25 cellular contexts compared by ENCODE assay signal in genomic region chr20:21179796-21180195, GRCh38. TPM values are rescaled to one million over a fixed set of nuclear protein-coding genes. Genes with fewer than 3 reads are reported as not detected.
DNase-seq lines count a peak whose midpoint lies in the region; ATAC-seq, FAIRE-seq and TF ChIP-seq lines count a peak whose summit lies in the region.
"Had no signal": no experiment of that assay in that cellular context is flagged by ENCODE, and none has a peak within 500 bp of the region (broad histone marks: within the 10 kb centered on the region; RNA-seq: fewer than 3 reads in every experiment).

No MANE protein-coding gene starts in this region.

- H3K27me3 ChIP-seq in ACC112 (ENCODE audit: insufficient read depth, low read length) = no peaks in the 10 kb centered on the region
- no peaks in the 10 kb centered on the region for H3K27me3 ChIP-seq in esophagus muscularis mucosa
- H3K27me3 ChIP-seq: BLaER1, body of pancreas, neutrophil had no signal

- peak; percentile 51 for FAIRE-seq in colon (lab: Jason Lieb, UNC)

- 72% methylated on average over 2 of the region's 2 CpGs for WGBS in esophagus muscularis mucosa

- H3K36me3 ChIP-seq in ACC112 (ENCODE audit: insufficient read depth, low read length) (no peaks in the 10 kb centered on the region), esophagus muscularis mucosa (peaks cover 0 to 5% (median 0%) of the 10 kb centered on the region in 4 donors)
- H3K36me3 ChIP-seq: BLaER1, lower lobe of right lung, neutrophil, thoracic aorta had no signal

- peaks cover 11% of the 10 kb centered on the region for H3K36me3 Mint-ChIP-seq in HFFc6 (ENCODE audit: low read depth)

- no peak for TF ChIP-seq POLR2A in esophagus muscularis mucosa (IDR thresholded peaks at IDR 0.05; ENCODE audit: low read depth)

- peaks cover 56% of the 10 kb centered on the region for H3K4me1 Mint-ChIP-seq in HFFc6 (ENCODE audit: low read depth)

- peak overlapping the region; percentile 69; the same call in 1 of the 2 replicates for H3K4me3 Mint-ChIP-seq in HFFc6
- H3K4me3 Mint-ChIP-seq: activated B cell treated with CpG ODN at 0.5 μM for 24 hours; activated CD4-positive, alpha-beta memory T cell treated with anti-CD3 and anti-CD28 coated beads for 36 hours; T-helper 2 cell treated with Interferon-gamma antibody and Interleukin-4, amounts not matched to agents 5 μg/mL and 100 μg/mL, for 36 hours had no signal

- TF ChIP-seq CTCF in HFFc6 (IDR thresholded peaks at IDR 0.05) (no peak), foreskin fibroblast (IDR thresholded peaks at IDR 0.05; ENCODE audit: low read depth, low read length) (no peak), esophagus muscularis mucosa (IDR thresholded peaks at IDR 0.05) (no peak)

- H3K27ac Mint-ChIP-seq in HFFc6 = peak overlapping the region; percentile 52
- H3K27ac Mint-ChIP-seq: activated B cell treated with CpG ODN at 0.5 μM for 24 hours; activated CD4-positive, alpha-beta memory T cell treated with anti-CD3 and anti-CD28 coated beads for 36 hours; T-helper 2 cell treated with Interferon-gamma antibody and Interleukin-4, amounts not matched to agents 5 μg/mL and 100 μg/mL, for 36 hours had no signal

- no peak for ATAC-seq in HG03280 (IDR thresholded peaks at IDR 0.05; ENCODE audit: unreplicated experiment)
- ATAC-seq: body of pancreas, lower lobe of right lung had no signal

- no peak for TF ChIP-seq EP300 in esophagus muscularis mucosa (IDR thresholded peaks at IDR 0.05)

- H3K27ac ChIP-seq in ACC112 (ENCODE audit: low read depth, low read length) (0 out of 2 replicates have a peak overlapping the region, but pooled peaks have one; percentile 0), esophagus muscularis mucosa (replicated peaks in 1 of 4) (no peak overlapping the region)
- H3K27ac ChIP-seq: BLaER1, body of pancreas, lower lobe of right lung, neutrophil, thoracic aorta had no signal

- H3K79me2 ChIP-seq in ACC112 (ENCODE audit: control insufficient read depth, insufficient read depth, low read length, unreplicated experiment) = no peaks in the 10 kb centered on the region

- H2AFZ ChIP-seq in ACC112 (ENCODE audit: low read length, unreplicated experiment) = no peak overlapping the region

- H3K4me3 ChIP-seq in ACC112 (ENCODE audit: low read depth, low read length) (no peak overlapping the region), foreskin fibroblast (ENCODE audit: low read depth in 1 of 2, low read length in 2 of 2) (no peak overlapping the region), esophagus muscularis mucosa (no peak overlapping the region)
- H3K4me3 ChIP-seq: BLaER1, body of pancreas, lower lobe of right lung, thoracic aorta had no signal

- H3K27me3 Mint-ChIP-seq in HFFc6 (ENCODE audit: insufficient read depth) = no peaks in the 10 kb centered on the region
- H3K27me3 Mint-ChIP-seq: activated B cell treated with CpG ODN at 0.5 μM for 24 hours; activated CD4-positive, alpha-beta memory T cell treated with anti-CD3 and anti-CD28 coated beads for 36 hours had no signal

- DNase-seq in HFFc6 (peak; percentile 55), foreskin fibroblast (peak; percentile 26 to 78), esophagus muscularis mucosa (ENCODE audit: extremely low spot score) (no peak), mucosa of gallbladder (ENCODE audit: low spot score) (no peak), nucleus accumbens (lab: John Stamatoyannopoulos, UW) (no peak)
- DNase-seq: 8988T; activated B cell treated with CpG ODN at 0.5 μM for 24 hours; activated CD4-positive, alpha-beta memory T cell treated with anti-CD3 and anti-CD28 coated beads for 36 hours; activated effector memory CD4-positive, alpha-beta T cell treated with Interleukin-2 at 50 U/mL for 16 hours; body of pancreas; Calu3; cortex of kidney; kidney; lower lobe of right lung; NCI-H1436; NCI-H526; stimulated activated CD4-positive, alpha-beta T cell treated with anti-CD3 and anti-CD28 coated beads, Interleukin-4, amount 100 ng/mL, for 1 hour; stimulated activated naive CD4-positive, alpha-beta T cell treated with Interleukin-2 at 50 U/mL for 16 hours had no signal

- H3K9me3 Mint-ChIP-seq in HFFc6 = peaks cover 7% of the 10 kb centered on the region

- peaks cover 18% of the 10 kb centered on the region for H3K4me1 ChIP-seq in ACC112 (ENCODE audit: control insufficient read depth, insufficient read depth, low read length, unreplicated experiment)
- H3K4me1 ChIP-seq in esophagus muscularis mucosa = peaks cover 0 to 9% (median 0%) of the 10 kb centered on the region in 4 donors
- H3K4me1 ChIP-seq: body of pancreas, lower lobe of right lung had no signal

- H3K9me3 ChIP-seq in esophagus muscularis mucosa = peaks cover 0 to 17% (median 5%) of the 10 kb centered on the region in 4 donors
- H3K9me3 ChIP-seq: neutrophil had no signal

- intact Hi-C loops in esophagus muscularis mucosa (cut with DNase I) = no loop called here

RNA-seq across cellular contexts. Expression of gene KIZ, which starts 53.9 kb away (rescaled TPM):
- total RNA-seq in HFFc6 (2021; fragmentation: NEBNext Ultra II Directional; extraction: Animal tissue kit (Norgen Biotek cat#: 25700)) = 10 to 100 TPM; 11.5 to 18.8 (median 14.0) TPM
- 10 to 100 TPM; 17.2 to 32.0 (median 25.6) TPM for total RNA-seq in esophagus muscularis mucosa
- total RNA-seq in mucosa of gallbladder = 23.5 TPM

Comparison
In these comparisons a context has a peak if more than half of its experiments do, and no peak if none do; other contexts are left out.
1. DNase-seq: peak in HFFc6 (single experiment) and foreskin fibroblast (2 of 2); none in esophagus muscularis mucosa (single experiment), mucosa of gallbladder (single experiment) and nucleus accumbens (0 of 56).